In the genomic region with DNA sequence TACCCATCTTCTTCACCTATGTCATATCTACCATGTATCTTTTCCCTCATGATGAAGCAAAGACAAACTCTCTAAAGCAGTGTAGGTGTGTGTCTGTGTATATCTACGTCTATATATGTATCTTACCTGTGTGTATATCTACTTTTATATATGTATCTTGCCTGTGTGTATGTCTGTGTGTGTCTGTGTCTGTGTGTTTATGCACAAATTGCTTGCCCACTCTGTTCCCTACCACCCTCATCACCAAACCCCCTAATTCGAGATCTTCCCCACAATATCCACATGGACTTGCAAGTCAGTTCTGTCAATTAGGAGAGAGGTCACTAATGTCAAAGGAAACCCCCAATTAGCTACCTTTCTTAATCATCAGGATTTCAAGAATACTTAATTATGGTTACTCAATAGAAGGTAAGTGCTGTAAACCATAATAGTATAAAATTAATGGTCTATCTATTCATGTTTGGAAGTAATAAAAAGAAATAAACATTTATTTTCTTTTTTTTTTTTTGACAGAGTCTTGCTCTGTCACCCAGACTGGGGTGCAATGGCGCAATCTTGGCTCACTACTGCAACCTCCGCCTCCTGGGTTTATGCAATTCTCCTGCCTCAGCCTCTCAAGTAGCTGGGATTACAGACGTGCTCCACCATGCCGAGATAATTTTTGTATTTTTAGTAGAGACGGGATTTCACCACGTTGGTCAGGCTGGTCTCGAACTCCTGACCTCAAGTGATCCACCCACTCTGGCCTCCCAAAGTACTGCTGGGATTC, we compare ENCODE assay signal across 18 cellular contexts. TPM values are rescaled to one million over a fixed set of nuclear protein-coding genes. Genes with fewer than 3 reads are reported as not detected.
"Had no signal": no experiment of that assay in that cellular context is flagged by ENCODE, and none has a peak within 500 bp of the region (broad histone marks: within the 10 kb centered on the region; RNA-seq: fewer than 3 reads in every experiment).

No MANE protein-coding gene starts in this region.

- H3K27me3 ChIP-seq: cardiac muscle cell, colonic mucosa, sigmoid colon, suprapubic skin had no signal

- H3K9me3 ChIP-seq: colonic mucosa, mucosa of descending colon, sigmoid colon, suprapubic skin had no signal

- H3K36me3 ChIP-seq: cardiac muscle cell, colonic mucosa, sigmoid colon, suprapubic skin had no signal

- H3K27ac ChIP-seq: cardiac muscle cell, colonic mucosa, sigmoid colon, suprapubic skin had no signal

- DNase-seq: activated CD4-positive, alpha-beta T cell treated with anti-CD3 and anti-CD28 coated beads for 48 hours; activated naive CD4-positive, alpha-beta T cell treated with Interleukin-2 at 50 U/mL for 16 hours; activated naive CD8-positive, alpha-beta T cell treated with anti-CD3 and anti-CD28 coated beads, Interleukin-2, amount 50 U/mL, for 24 hours; colonic mucosa; effector memory CD8-positive, alpha-beta T cell; erythroblast; glutamatergic neuron; immature natural killer cell; left colon; mucosa of descending colon; naive thymus-derived CD8-positive, alpha-beta T cell; sigmoid colon; stimulated activated CD4-positive, alpha-beta T cell treated with anti-CD3 and anti-CD28 coated beads, Interleukin-2, amount 100 ng/mL, for 24 hours; stimulated activated naive CD8-positive, alpha-beta T cell treated with anti-CD3 and anti-CD28 coated beads, Interleukin-15, Interleukin-2, amounts not matched to agents 100 U/mL and 50 U/mL, for 24 hours had no signal

- H3K4me3 ChIP-seq: cardiac muscle cell, colonic mucosa, mucosa of descending colon, sigmoid colon, suprapubic skin had no signal

- ATAC-seq: activated naive CD8-positive, alpha-beta T cell treated with anti-CD3 and anti-CD28 coated beads, Interleukin-2, amount 50 U/mL, for 24 hours; effector memory CD8-positive, alpha-beta T cell; naive thymus-derived CD8-positive, alpha-beta T cell; stimulated activated naive CD8-positive, alpha-beta T cell treated with anti-CD3 and anti-CD28 coated beads, Interleukin-15, Interleukin-2, amounts not matched to agents 100 U/mL and 50 U/mL, for 24 hours; WTC11 had no signal

- H3K4me1 ChIP-seq: colonic mucosa, suprapubic skin had no signal

RNA-seq across cellular contexts. Expression of gene ANKRD61, which starts 43.6 kb away (rescaled TPM):
- total RNA-seq: colonic mucosa; left colon; mucosa of descending colon; naive thymus-derived CD8-positive, alpha-beta T cell; sigmoid colon; suprapubic skin; ureter; WTC11 had no signal
